Comparison of ENCODE assay signal across 25 cellular contexts in genomic region chr16:58194790-58195189, GRCh38.
"Had no signal": no experiment of that assay in that cellular context is flagged by ENCODE, and none has a peak within 500 bp of the region (broad histone marks: within the 10 kb centered on the region; RNA-seq: fewer than 3 reads in every experiment).

No MANE protein-coding gene starts in this region.

- H3K4me3 Mint-ChIP-seq: activated CD4-positive, alpha-beta memory T cell treated with anti-CD3 and anti-CD28 coated beads for 36 hours; activated CD4-positive, alpha-beta T cell treated with anti-CD3 and anti-CD28 coated beads, Interleukin-2, amount 10 ng/mL, durations not matched to agents 7 days and 5 days; central memory CD8-positive, alpha-beta T cell; T-helper 1 cell treated with Interleukin-12 subunit alpha and Interleukin-12 subunit beta and Interleukin-4 antibody, amounts not matched to agents 30 μg/mL and 1 μg/mL, for 36 hours had no signal

- FAIRE-seq: bronchial epithelial cell, RCC 7860, TTC549 had no signal

- DNase-seq: activated CD4-positive, alpha-beta memory T cell treated with anti-CD3 and anti-CD28 coated beads for 36 hours; activated CD4-positive, alpha-beta T cell treated with anti-CD3 and anti-CD28 coated beads, Interleukin-2, amount 10 ng/mL, durations not matched to agents 7 days and 5 days; activated CD4-positive, CD25-positive, alpha-beta regulatory T cell; activated CD8-positive, alpha-beta memory T cell treated with anti-CD3 and anti-CD28 coated beads for 24 hours; activated effector memory CD4-positive, alpha-beta T cell treated with Interleukin-2 at 50 U/mL for 16 hours; activated naive CD4-positive, alpha-beta T cell; aorta; Karpas-422; NCI-H1048; NCI-H146; NCI-H187 treated with DMSO at 0.1 percent for 48 hours; NCI-H2081 treated with DMSO at 0.1 percent for 48 hours; NCI-H446; NCI-H524; PC-3; SHP77; T-helper 9 cell had no signal

- H3K27ac Mint-ChIP-seq: activated CD4-positive, alpha-beta memory T cell treated with anti-CD3 and anti-CD28 coated beads for 36 hours; activated CD4-positive, alpha-beta T cell treated with anti-CD3 and anti-CD28 coated beads, Interleukin-2, amount 10 ng/mL, durations not matched to agents 7 days and 5 days; activated T-helper 1 cell treated with anti-CD3 and anti-CD28 coated beads, Interleukin-12 subunit alpha, Interleukin-12 subunit beta, Interleukin-2, Interleukin-4 antibody, amounts not matched to agents 30 ng/mL and 10 ng/mL and 1 ng/mL, durations not matched to agents 14 hours and 24 hours and 36 hours; T-helper 1 cell treated with Interleukin-12 subunit alpha and Interleukin-12 subunit beta and Interleukin-4 antibody, amounts not matched to agents 30 μg/mL and 1 μg/mL, for 36 hours had no signal

- H3K27ac ChIP-seq: VCaP had no signal

- H3K27me3 Mint-ChIP-seq: activated naive CD4-positive, alpha-beta T cell treated with anti-CD3 and anti-CD28 coated beads, Interleukin-2, amount 50 U/mL, for 24 hours had no signal

- H3K9me3 Mint-ChIP-seq: activated CD4-positive, alpha-beta memory T cell treated with anti-CD3 and anti-CD28 coated beads for 36 hours; activated CD4-positive, alpha-beta T cell treated with anti-CD3 and anti-CD28 coated beads, Interleukin-2, amount 10 ng/mL, durations not matched to agents 7 days and 5 days; activated naive CD4-positive, alpha-beta T cell treated with anti-CD3 and anti-CD28 coated beads, Interleukin-2, amount 50 U/mL, for 24 hours; activated T-helper 1 cell treated with anti-CD3 and anti-CD28 coated beads, Interleukin-12 subunit alpha, Interleukin-12 subunit beta, Interleukin-2, Interleukin-4 antibody, amounts not matched to agents 30 ng/mL and 10 ng/mL and 1 ng/mL, durations not matched to agents 14 hours and 24 hours and 36 hours; central memory CD8-positive, alpha-beta T cell; T-helper 1 cell treated with Interleukin-12 subunit alpha and Interleukin-12 subunit beta and Interleukin-4 antibody, amounts not matched to agents 30 μg/mL and 1 μg/mL, for 36 hours had no signal

- ATAC-seq: PC-3 had no signal
